15 cellular contexts compared by ENCODE assay signal in the genomic region with DNA sequence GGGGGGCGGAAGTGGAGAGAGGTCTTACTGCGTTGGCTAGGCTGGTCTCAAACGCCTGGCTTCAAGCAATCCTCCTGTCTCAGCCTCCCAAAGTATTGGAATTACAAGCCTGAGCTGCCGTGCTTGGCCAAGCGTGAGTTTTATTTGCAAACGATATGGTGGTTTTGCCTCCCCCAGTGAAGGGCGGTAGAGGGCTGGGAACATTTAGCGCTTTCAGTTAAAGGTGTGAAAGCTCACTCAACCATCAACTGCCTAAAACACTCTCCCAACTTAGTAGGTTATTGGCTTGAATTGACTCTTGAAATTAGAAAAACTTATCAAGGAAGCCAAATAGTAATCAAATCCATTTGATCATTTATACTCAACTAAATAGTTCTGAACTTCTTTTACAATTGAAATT.
DNase-seq lines count a peak whose midpoint lies in the region; ATAC-seq and TF ChIP-seq lines count a peak whose summit lies in the region.
"Had no signal": no experiment of that assay in that cellular context is flagged by ENCODE, and none has a peak within 500 bp of the region (broad histone marks: within the 10 kb centered on the region; RNA-seq: fewer than 3 reads in every experiment).

No MANE protein-coding gene starts in this region.

- no peak overlapping the region for H2BK15ac ChIP-seq in mesenchymal stem cell (ENCODE audit: low read depth, poor library complexity, severe bottlenecking)

- no peak overlapping the region for H3K23ac ChIP-seq in mesenchymal stem cell (ENCODE audit: low read length in 2 of 2)

- peak overlapping the region in 1 of 2 experiments; percentile 15 for H3K4ac ChIP-seq in mesenchymal stem cell (ENCODE audit: low read depth in 1 of 2, low read length in 2 of 2)

- H3K4me3 ChIP-seq in mesenchymal stem cell (ENCODE audit: insufficient read depth in 1 of 2, low read depth in 1 of 2, low read length in 2 of 2), result no peak overlapping the region
- H3K4me3 ChIP-seq in right cardiac atrium (ENCODE audit: low read length), result no peak overlapping the region
- H3K4me3 ChIP-seq: GM23248 had no signal

- H3K27me3 ChIP-seq in mesenchymal stem cell (ENCODE audit: control insufficient read depth in 1 of 2, insufficient read depth in 1 of 2, low read length in 2 of 2) (no peaks in the 10 kb centered on the region), right cardiac atrium (ENCODE audit: control insufficient read depth, insufficient read depth) (no peaks in the 10 kb centered on the region)

- H3K18ac ChIP-seq in mesenchymal stem cell (ENCODE audit: low read depth in 1 of 2, low read length in 2 of 2), result peak overlapping the region; percentile 5 to 45

- no peak overlapping the region for H4K8ac ChIP-seq in mesenchymal stem cell (ENCODE audit: low read length)

- H3K79me1 ChIP-seq in mesenchymal stem cell (replicated peaks; ENCODE audit: low read length, poor library complexity, severe bottlenecking), result no peaks in the 10 kb centered on the region

- H3K27ac Mint-ChIP-seq in natural killer cell (no peak overlapping the region), glutamatergic neuron (ENCODE audit: unreplicated experiment) (peak overlapping the region; percentile 23)
- no peak overlapping the region for H3K27ac Mint-ChIP-seq in natural killer cell treated with Interleukin-12 subunit alpha and Interleukin-12 subunit beta and Interleukin-15 and Interleukin-18, amount 100 ng/mL, for 72 hours

- TF ChIP-seq CTCF in natural killer cell (IDR thresholded peaks at IDR 0.05) (no peak), glutamatergic neuron (IDR thresholded peaks at IDR 0.05; ENCODE audit: partially characterized antibody, unreplicated experiment) (no peak)

- ATAC-seq in natural killer cell (peak in 2 of 3 donors; percentile 48 to 75), left cardiac atrium (no peak), right cardiac atrium (no peak), GM21381 (IDR thresholded peaks at IDR 0.05; ENCODE audit: unreplicated experiment) (no peak)
- ATAC-seq in natural killer cell treated with Interleukin-12 subunit alpha and Interleukin-12 subunit beta and Interleukin-15 and Interleukin-18, amount 100 ng/mL, for 72 hours, result no peak
- ATAC-seq: HCT116, HepG2 had no signal

- no peaks in the 10 kb centered on the region for H3K4me1 ChIP-seq in mesenchymal stem cell (ENCODE audit: control insufficient read depth, insufficient read depth, low read depth, low read length)
- peaks cover 4% of the 10 kb centered on the region for H3K4me1 ChIP-seq in right cardiac atrium (ENCODE audit: control insufficient read depth, insufficient read depth, low read length)
- H3K4me1 ChIP-seq: Caco-2 had no signal

- DNase-seq in natural killer cell, result no peak
- no peak for DNase-seq in natural killer cell treated with Interleukin-12 subunit alpha and Interleukin-12 subunit beta and Interleukin-15 and Interleukin-18, amount 100 ng/mL, for 72 hours (ENCODE audit: low spot score)
- no peak for DNase-seq in glutamatergic neuron
- no peak for DNase-seq in mesenchymal stem cell
- no peak for DNase-seq in NCI-H1105 (lab: John Stamatoyannopoulos, UW)
- no peak for DNase-seq in left cardiac atrium
- DNase-seq in right cardiac atrium, result no peak
- DNase-seq: Caco-2, DND-41, GF-D8, GM23248 had no signal

- no peak overlapping the region for H2BK5ac ChIP-seq in mesenchymal stem cell (ENCODE audit: low read depth, low read length, poor library complexity, severe bottlenecking)

- 79% methylated on average over 7 of the region's 8 CpGs for WGBS in mesenchymal stem cell
- 90% methylated on average over 8 of the region's 8 CpGs for WGBS in right cardiac atrium

- intact Hi-C loops in natural killer cell (cut with micrococcal nuclease), result no loop called here
- intact Hi-C loops in left cardiac atrium (cut with DNase I), result no loop called here
- intact Hi-C loops in right cardiac atrium (cut with DNase I), result no loop called here

- peaks cover 15 to 27% of the 10 kb centered on the region in 2 donors for H3K4me1 Mint-ChIP-seq in natural killer cell
- H3K4me1 Mint-ChIP-seq in natural killer cell treated with Interleukin-12 subunit alpha and Interleukin-12 subunit beta and Interleukin-15 and Interleukin-18, amount 100 ng/mL, for 72 hours (ENCODE audit: low read depth in 2 of 2), result peaks cover 10 to 11% of the 10 kb centered on the region in 2 donors
- peaks cover 36% of the 10 kb centered on the region for H3K4me1 Mint-ChIP-seq in glutamatergic neuron (ENCODE audit: low read depth, unreplicated experiment)

- H3K14ac ChIP-seq in mesenchymal stem cell (ENCODE audit: low read length in 2 of 2), result no peak overlapping the region

- no peak overlapping the region for H3K4me2 ChIP-seq in mesenchymal stem cell (ENCODE audit: low read length, poor library complexity, severe bottlenecking)

- H3K36me3 Mint-ChIP-seq in natural killer cell (no peaks in the 10 kb centered on the region), glutamatergic neuron (ENCODE audit: unreplicated experiment) (no peaks in the 10 kb centered on the region)
- H3K36me3 Mint-ChIP-seq in natural killer cell treated with Interleukin-12 subunit alpha and Interleukin-12 subunit beta and Interleukin-15 and Interleukin-18, amount 100 ng/mL, for 72 hours, result no peaks in the 10 kb centered on the region

- H3K9me3 Mint-ChIP-seq in natural killer cell (no peaks in the 10 kb centered on the region), glutamatergic neuron (ENCODE audit: unreplicated experiment) (peaks cover 2% of the 10 kb centered on the region)
- no peaks in the 10 kb centered on the region for H3K9me3 Mint-ChIP-seq in natural killer cell treated with Interleukin-12 subunit alpha and Interleukin-12 subunit beta and Interleukin-15 and Interleukin-18, amount 100 ng/mL, for 72 hours

- H3K4me3 Mint-ChIP-seq in natural killer cell (no peak overlapping the region), glutamatergic neuron (ENCODE audit: unreplicated experiment) (no peak overlapping the region)
- no peak overlapping the region for H3K4me3 Mint-ChIP-seq in natural killer cell treated with Interleukin-12 subunit alpha and Interleukin-12 subunit beta and Interleukin-15 and Interleukin-18, amount 100 ng/mL, for 72 hours

- H3K27me3 Mint-ChIP-seq in natural killer cell (ENCODE audit: low read depth in 2 of 2) (peaks cover 0 to 6% of the 10 kb centered on the region in 2 donors), glutamatergic neuron (ENCODE audit: unreplicated experiment) (peaks cover 7% of the 10 kb centered on the region)
- no peaks in the 10 kb centered on the region for H3K27me3 Mint-ChIP-seq in natural killer cell treated with Interleukin-12 subunit alpha and Interleukin-12 subunit beta and Interleukin-15 and Interleukin-18, amount 100 ng/mL, for 72 hours

- H2AK5ac ChIP-seq in mesenchymal stem cell (ENCODE audit: low read length, severe bottlenecking), result no peak overlapping the region

- no peak overlapping the region for H3K9ac ChIP-seq in mesenchymal stem cell (ENCODE audit: low read length)
- H3K9ac ChIP-seq: GM23248 had no signal

- H3K9me3 ChIP-seq in mesenchymal stem cell (ENCODE audit: control insufficient read depth, low read length) (no peaks in the 10 kb centered on the region), right cardiac atrium (ENCODE audit: control insufficient read depth, low read length) (no peaks in the 10 kb centered on the region)
- H3K9me3 ChIP-seq: Caco-2 had no signal

- H3K36me3 ChIP-seq in mesenchymal stem cell (ENCODE audit: control insufficient read depth in 1 of 2, insufficient read depth in 2 of 2, low read depth in 1 of 2, low read length in 2 of 2), result no peaks in the 10 kb centered on the region

- H2AFZ ChIP-seq in mesenchymal stem cell (ENCODE audit: low read depth, low read length), result no peak overlapping the region
- H2AFZ ChIP-seq: GM23248 had no signal

- H3K27ac ChIP-seq in mesenchymal stem cell (ENCODE audit: low read length, poor library complexity, severe bottlenecking), result no peak overlapping the region
- no peak overlapping the region for H3K27ac ChIP-seq in right cardiac atrium (ENCODE audit: low read length)
- H3K27ac ChIP-seq: 22Rv1, GM23248 had no signal

- no peak overlapping the region for H4K91ac ChIP-seq in mesenchymal stem cell (ENCODE audit: low read length)

- H2BK120ac ChIP-seq in mesenchymal stem cell (ENCODE audit: low read depth, low read length), result no peak overlapping the region

- peak overlapping the region in 1 of 2 experiments; percentile 70 for H2BK12ac ChIP-seq in mesenchymal stem cell (ENCODE audit: low read length in 2 of 2)

Comparison
In these comparisons a context has a peak if more than half of its experiments do, and no peak if none do; other contexts are left out.
1. ATAC-seq: peak in natural killer cell (2 of 3); none in natural killer cell treated with Interleukin-12 subunit alpha and Interleukin-12 subunit beta and Interleukin-15 and Interleukin-18, amount 100 ng/mL, for 72 hours (0 of 2), left cardiac atrium (0 of 2), right cardiac atrium (0 of 2) and GM21381 (single experiment).